ENCODE assay signal across 9 cellular contexts in the genomic region with DNA sequence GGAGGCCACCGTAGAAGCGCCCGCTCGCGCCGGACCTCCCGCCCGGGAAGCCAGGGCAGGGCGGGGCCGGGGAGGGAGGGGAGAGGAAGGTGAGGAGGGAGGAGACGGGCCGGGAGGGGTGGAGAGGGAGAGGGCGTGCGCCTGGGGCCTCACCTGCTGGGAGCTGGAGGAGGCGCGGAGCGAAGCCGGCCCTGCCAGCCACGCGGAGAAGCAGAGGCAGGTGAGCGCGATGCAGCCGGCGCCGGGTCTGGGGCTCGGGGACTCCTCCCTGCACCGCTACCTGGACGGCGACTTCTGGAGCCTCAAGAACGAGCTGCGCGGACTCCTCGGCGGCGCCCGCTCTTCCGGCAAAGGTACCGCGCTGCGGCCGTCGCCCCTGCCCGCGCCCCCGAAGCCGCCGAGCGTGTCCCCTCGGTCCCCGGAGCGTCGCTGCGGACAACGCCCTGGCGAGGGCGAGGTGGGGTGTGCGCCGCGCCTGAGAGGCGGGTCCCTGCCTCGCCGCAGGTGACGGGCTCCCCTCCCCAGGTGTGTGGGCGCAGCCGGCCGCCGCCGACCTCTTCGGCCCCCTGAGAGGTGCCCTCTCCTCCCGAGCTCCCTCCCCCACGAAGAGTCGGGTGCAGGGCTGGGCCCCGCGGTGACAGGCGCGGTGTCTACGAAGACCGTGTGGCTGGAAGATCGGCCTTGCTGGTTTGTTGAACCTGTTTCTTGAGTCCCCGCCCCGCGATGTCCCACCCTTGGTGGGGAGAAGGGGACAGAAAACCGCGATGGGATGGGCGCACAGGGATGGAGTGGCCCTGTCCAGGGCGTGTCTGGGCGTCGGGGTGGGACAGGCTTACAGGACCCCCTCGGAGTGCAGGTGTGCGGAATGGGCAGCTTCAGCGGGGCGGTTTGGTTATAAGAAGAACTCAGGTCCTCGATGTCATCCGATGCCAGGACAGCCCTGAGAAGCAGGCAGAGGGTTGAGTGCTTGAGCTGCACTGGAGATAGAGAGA. TPM values are rescaled to one million over a fixed set of nuclear protein-coding genes. Genes with fewer than 3 reads are reported as not detected.
A peak's percentile ranks its signal among the peaks of the same experiment; 100 is the strongest.
DNase-seq lines count a peak whose midpoint lies in the region; ATAC-seq and TF ChIP-seq lines count a peak whose summit lies in the region.
"Had no signal": no experiment of that assay in that cellular context is flagged by ENCODE, and none has a peak within 500 bp of the region (broad histone marks: within the 10 kb centered on the region; RNA-seq: fewer than 3 reads in every experiment).

Gene ACOXL, plus strand, starts transcription at position 152 of the 992 bp plus-strand sequence. CDS start 35,817 bp downstream, outside the sequence.

- no peaks in the 10 kb centered on the region for H3K36me3 ChIP-seq in OCI-LY7 (ENCODE audit: insufficient read depth, low read length)
- H3K36me3 ChIP-seq in rectal smooth muscle tissue (ENCODE audit: control insufficient read depth, insufficient read depth, low read length), result no peaks in the 10 kb centered on the region

- H3K9ac ChIP-seq in rectal smooth muscle tissue (ENCODE audit: low read length), result no peak within 1 kb of the TSS

- BruUV-seq in OCI-LY7 (replicated peaks; lab: Mats Ljungman, UMichigan), result no TSS peak

- peaks cover 6% of the 10 kb centered on the region for H3K27me3 ChIP-seq in rectal smooth muscle tissue (ENCODE audit: control insufficient read depth, insufficient read depth, low read length)

- POLR2A ChIA-PET in HEK293T (lab: Yijun Ruan, JAX) (interaction anchor here (1.7 kb wide), 1 partner anchor 55 kb away, joined by 7 read pairs; the partner anchor contains the start of gene BUB1), OCI-LY7 (lab: Charles Lee) (no interaction called here)

- peak within 1 kb of the TSS; percentile 28; the same call in 1 of the 2 replicates for H3K4me2 ChIP-seq in OCI-LY7 (ENCODE audit: low read length)

- no peak for TF ChIP-seq CTCF in OCI-LY7 (conservative IDR thresholded peaks at IDR 0.05; ENCODE audit: low read length)
- no peak for TF ChIP-seq CTCF in GM10266 (IDR thresholded peaks at IDR 0.05; ENCODE audit: control insufficient read depth, insufficient read depth, low read depth, missing control alignments)

- H3K27ac ChIP-seq in OCI-LY7 (ENCODE audit: low read depth, low read length, poor library complexity, severe bottlenecking) (no peak within 1 kb of the TSS), rectal smooth muscle tissue (ENCODE audit: low read depth, low read length) (no peak within 1 kb of the TSS)

- no peak for ATAC-seq in GM19351 (IDR thresholded peaks at IDR 0.05; ENCODE audit: unreplicated experiment)

- H3K9me2 ChIP-seq in OCI-LY7 (ENCODE audit: insufficient read depth, low read length), result no peaks in the 10 kb centered on the region

- no peak within 1 kb of the TSS for H2AFZ ChIP-seq in OCI-LY7 (ENCODE audit: low read length)

- H3K79me2 ChIP-seq in OCI-LY7 (ENCODE audit: insufficient read depth, low read depth, low read length), result no peaks in the 10 kb centered on the region

- intact Hi-C loops in OCI-LY7 (cut with micrococcal nuclease; ENCODE audit: unreplicated experiment), result no loop called here

- H3K4me1 ChIP-seq in OCI-LY7 (ENCODE audit: insufficient read depth, low read length, poor library complexity, severe bottlenecking), result peaks cover 12% of the 10 kb centered on the region
- H3K4me1 ChIP-seq in rectal smooth muscle tissue (ENCODE audit: control insufficient read depth, insufficient read depth, low read length), result no peaks in the 10 kb centered on the region

- DNase-seq in HEK293T (ENCODE audit: extremely low spot score) (no peak), OCI-LY7 (ENCODE audit: low spot score) (no peak), germinal center (ENCODE audit: low spot score) (peak; percentile 14), SIG-M5 treated with dmso at 0.1 percent for 504 hours (lab: John Stamatoyannopoulos, UW; ENCODE audit: unreplicated experiment) (no peak), GM10266 (ENCODE audit: extremely low spot score) (no peak)

- H3K9me3 ChIP-seq in OCI-LY7 (ENCODE audit: low read length), result no peaks in the 10 kb centered on the region

- H3K4me3 ChIP-seq in OCI-LY7 (ENCODE audit: low read depth, low read length, poor library complexity, severe bottlenecking), result no peak within 1 kb of the TSS
- peak within 1 kb of the TSS; percentile 25 for H3K4me3 ChIP-seq in rectal smooth muscle tissue (ENCODE audit: low read length)

- CTCF ChIA-PET in HEK293T (lab: Yijun Ruan, JAX), result no interaction called here
- CTCF ChIA-PET in OCI-LY7 (lab: Charles Lee; ENCODE audit: unreplicated experiment), result no interaction called here

- H4K20me1 ChIP-seq in OCI-LY7 (ENCODE audit: insufficient read depth, low read length), result no peaks in the 10 kb centered on the region

TF ChIP-seq in HEK293T, 16 proteins besides CTCF, POLR2A, EP300 and RAD21:
- TF ChIP-seq ARNT (IDR thresholded peaks at IDR 0.05) (no peak), L3MBTL2 (conservative IDR thresholded peaks at IDR 0.05) (peak; percentile 35; the same call in 1 of the 2 replicates), ELF4 (IDR thresholded peaks at IDR 0.05) (no peak)

RNA-seq across cellular contexts. Expression of gene ACOXL, which starts in this region (rescaled TPM):
- total RNA-seq in OCI-LY7 (2014; rRNA removed; shearing (Covaris generic)), result 1.4 and 2.7 TPM in 2 replicates
- 0.81 TPM in 1 of 2 replicates, not detected in the other for total RNA-seq in OCI-LY7 (2022)
- total RNA-seq: fibroblast of villous mesenchyme, M059J had no signal
